ENCODE assay signal across 12 cellular contexts in genomic region chr16:27551046-27551445, GRCh38. TPM values are rescaled to one million over a fixed set of nuclear protein-coding genes. Genes with fewer than 3 reads are reported as not detected.
DNase-seq lines count a peak whose midpoint lies in the region; ATAC-seq and TF ChIP-seq lines count a peak whose summit lies in the region.
"Had no signal": no experiment of that assay in that cellular context is flagged by ENCODE, and none has a peak within 500 bp of the region (broad histone marks: within the 10 kb centered on the region; RNA-seq: fewer than 3 reads in every experiment).

No MANE protein-coding gene starts in this region.

- in situ Hi-C loops in astrocyte of the spinal cord (cut with HindIII; ENCODE audit: low sequenced_read_pairs), result no loop called here

- H3K27me3 ChIP-seq in testis, result no peaks in the 10 kb centered on the region

- intact Hi-C loops in CD14-positive monocyte (cut with micrococcal nuclease) (no loop called here), testis (cut with DNase I; ENCODE audit: low total_unique reads) (no loop called here)

- H3K27ac ChIP-seq in testis, result no peak overlapping the region

- H3K4me1 Mint-ChIP-seq in CD14-positive monocyte (peaks cover 38% of the 10 kb centered on the region), HFFc6 (ENCODE audit: low read depth) (peaks cover 41% of the 10 kb centered on the region)
- peaks cover 26 to 48% (median 40%) of the 10 kb centered on the region in 4 donors for H3K4me1 Mint-ChIP-seq in naive thymus-derived CD8-positive, alpha-beta T cell

- POLR2A ChIA-PET in naive thymus-derived CD8-positive, alpha-beta T cell (lab: Charles Lee), result interaction anchor here (0.8 to 3.3 kb wide), 3 partner anchors 11 to 87 kb away, joined by 3 to 20 read pairs (median 4); no protein-coding TSS in a partner anchor

- no peak for ATAC-seq in naive thymus-derived CD8-positive, alpha-beta T cell

- TF ChIP-seq CTCF in CD14-positive monocyte (IDR thresholded peaks at IDR 0.05), result no peak
- no peak for TF ChIP-seq CTCF in HFFc6 (IDR thresholded peaks at IDR 0.05)
- TF ChIP-seq CTCF in astrocyte of the spinal cord (IDR thresholded peaks at IDR 0.05; ENCODE audit: low read depth, low read length), result no peak
- TF ChIP-seq CTCF in testis (IDR thresholded peaks at IDR 0.05), result no peak

- 6 to 11% methylated on average over 1 of the region's 1 CpG for WGBS in testis, 2 donors

- H3K27me3 Mint-ChIP-seq in CD14-positive monocyte (ENCODE audit: low read depth in 3 of 3) (peaks cover 0 to 3% (median 0%) of the 10 kb centered on the region in 3 donors), HFFc6 (ENCODE audit: insufficient read depth) (peaks cover 4% of the 10 kb centered on the region; the same call in 1 of the 2 replicates)
- H3K27me3 Mint-ChIP-seq in naive thymus-derived CD8-positive, alpha-beta T cell, result no peaks in the 10 kb centered on the region

- peaks cover 0 to 3% (median 0%) of the 10 kb centered on the region in 7 donors for H3K9me3 Mint-ChIP-seq in CD14-positive monocyte
- H3K9me3 Mint-ChIP-seq in HFFc6, result no peaks in the 10 kb centered on the region
- no peaks in the 10 kb centered on the region for H3K9me3 Mint-ChIP-seq in naive thymus-derived CD8-positive, alpha-beta T cell

- H3K9me3 ChIP-seq in testis, result no peaks in the 10 kb centered on the region

- H3K36me3 Mint-ChIP-seq in CD14-positive monocyte (peaks cover 4 to 9% of the 10 kb centered on the region in 2 donors), HFFc6 (ENCODE audit: low read depth) (peaks cover 11% of the 10 kb centered on the region)
- peaks cover 0 to 10% (median 0%) of the 10 kb centered on the region in 3 donors for H3K36me3 Mint-ChIP-seq in naive thymus-derived CD8-positive, alpha-beta T cell

- DNase-seq in CD14-positive monocyte (ENCODE audit: low spot score) (no peak), HFFc6 (peak; percentile 39), astrocyte of the spinal cord (ENCODE audit: low read depth, low spot score) (no peak), testis (no peak), NCI-H748 treated with DMSO at 0.1 percent for 48 hours (lab: John Stamatoyannopoulos, UW) (no peak), OCI-M1 (lab: John Stamatoyannopoulos, UW) (no peak), NCI-H2107 (lab: John Stamatoyannopoulos, UW) (no peak)
- DNase-seq in naive thymus-derived CD8-positive, alpha-beta T cell, result no peak
- DNase-seq: activated gamma-delta T cell; hippocampal formation; SHP77; stimulated activated CD4-positive, alpha-beta T cell treated with anti-CD3 and anti-CD28 coated beads, Interleukin-12 subunit alpha, Interleukin-12 subunit beta, amount 100 ng/mL, for 4 hours had no signal

- H3K4me1 ChIP-seq in testis, result peaks cover 24% of the 10 kb centered on the region

- no peak overlapping the region for H3K4me3 Mint-ChIP-seq in CD14-positive monocyte
- peak overlapping the region; percentile 94 for H3K4me3 Mint-ChIP-seq in HFFc6
- H3K4me3 Mint-ChIP-seq in naive thymus-derived CD8-positive, alpha-beta T cell, result peak overlapping the region in 9 of 10 donors; percentile 19 to 99 (median 97)

- peak overlapping the region in 5 of 7 donors; percentile 94 to 99 (median 97) for H3K27ac Mint-ChIP-seq in CD14-positive monocyte
- H3K27ac Mint-ChIP-seq in HFFc6, result peak overlapping the region; percentile 97
- H3K27ac Mint-ChIP-seq in naive thymus-derived CD8-positive, alpha-beta T cell, result peak overlapping the region in 8 of 10 donors; percentile 53 to 100 (median 100)

- H3K4me3 ChIP-seq in astrocyte of the spinal cord (ENCODE audit: low read depth, low read length), result peak overlapping the region; percentile 92
- H3K4me3 ChIP-seq in testis, result no peak overlapping the region

- no peaks in the 10 kb centered on the region for H3K36me3 ChIP-seq in testis (ENCODE audit: low read depth, missing control alignments)

- no peak for TF ChIP-seq POLR2A in testis (IDR thresholded peaks at IDR 0.05)

RNA-seq across cellular contexts. Expression of gene KATNIP, which starts 1.1 kb away (rescaled TPM):
- polyA plus RNA-seq in CD14-positive monocyte, result 1 to 10 TPM; 2.4 to 5.0 TPM
- total RNA-seq in HFFc6 (2021; fragmentation: NEBNext Ultra II Directional; extraction: Animal tissue kit (Norgen Biotek cat#: 25700)), result 10 to 100 TPM; 18.6 to 24.1 (median 19.9) TPM
- 10 to 100 TPM; 17.0 to 23.4 TPM for total RNA-seq in naive thymus-derived CD8-positive, alpha-beta T cell
- 1 to 10 TPM; 1.3 to 3.4 (median 1.9) TPM for polyA plus RNA-seq in naive thymus-derived CD8-positive, alpha-beta T cell
- 10 to 100 TPM; 48.6 to 80.2 TPM for total RNA-seq in testis
- polyA plus RNA-seq in testis (ENCODE audit: insufficient read depth, low read depth, low replicate concordance), result 43.2 TPM

RNA-seq across cellular contexts. Expression of gene GTF3C1, which starts 1.3 kb away (rescaled TPM):
- polyA plus RNA-seq in CD14-positive monocyte (10 to 100 TPM in 1 of 2 donors, 1 to 10 TPM in 1; 7.0 to 12.8 TPM), testis (ENCODE audit: insufficient read depth, low read depth, low replicate concordance) (85.7 TPM)
- 10 to 100 TPM; 66.6 to 86.1 (median 80.3) TPM for total RNA-seq in HFFc6 (2021; fragmentation: NEBNext Ultra II Directional; extraction: Animal tissue kit (Norgen Biotek cat#: 25700))
- 10 to 100 TPM; 56.4 to 56.6 TPM for total RNA-seq in naive thymus-derived CD8-positive, alpha-beta T cell
- polyA plus RNA-seq in naive thymus-derived CD8-positive, alpha-beta T cell, result 10 to 100 TPM; 25.8 to 36.1 (median 26.9) TPM
- total RNA-seq in testis, result 100 to 1,000 TPM; 129 to 154 TPM

Comparison
In these comparisons a context has a peak if more than half of its experiments do, and no peak if none do; other contexts are left out.
1. H3K4me3 Mint-ChIP-seq: peak in HFFc6 (single experiment) and naive thymus-derived CD8-positive, alpha-beta T cell (9 of 10); none in CD14-positive monocyte (0 of 2).
2. Peak in every context shown above with its lines, with median percentiles within 50 percentile points of each other: H3K27ac Mint-ChIP-seq.